20 cellular contexts compared by ENCODE assay signal in genomic region chr1:106787511-106787910, GRCh38.
DNase-seq lines count a peak whose midpoint lies in the region; ATAC-seq and TF ChIP-seq lines count a peak whose summit lies in the region.
"Had no signal": no experiment of that assay in that cellular context is flagged by ENCODE, and none has a peak within 500 bp of the region (broad histone marks: within the 10 kb centered on the region; RNA-seq: fewer than 3 reads in every experiment).

No MANE protein-coding gene starts in this region.

- 0 out of 2 replicates have a peak overlapping the region, but pooled peaks have one; percentile 1 for H2AFZ ChIP-seq in GM23338

- peak; percentile 28 for DNase-seq in A673 (ENCODE audit: low spot score)
- no peak for DNase-seq in GM23338 (ENCODE audit: low spot score)
- DNase-seq in SK-N-DZ (ENCODE audit: low spot score) = peak; percentile 75
- DNase-seq in retinal pigment epithelial cell (ENCODE audit: low read depth) = peak; percentile 89
- DNase-seq in coronary artery (ENCODE audit: low spot score) = no peak
- DNase-seq: 8988T; Calu3; CD8-positive, alpha-beta T cell; DMS 273 treated with DMSO at 0.1 percent for 48 hours; GDM1; GOT3; H7; HFFc6 had no signal

- H3F3A ChIP-seq in GM23338 (replicated peaks; ENCODE audit: low read depth) = no peaks in the 10 kb centered on the region

- no peak for ATAC-seq in GM23338
- no peak for ATAC-seq in HG03196 (IDR thresholded peaks at IDR 0.05; ENCODE audit: unreplicated experiment)
- no peak for ATAC-seq in HG03442 (IDR thresholded peaks at IDR 0.05; ENCODE audit: unreplicated experiment)
- ATAC-seq: CD8-positive, alpha-beta T cell; HCT116; HepG2 had no signal

- H3K9me3 ChIP-seq in A673 (ENCODE audit: low read depth, low read length, poor library complexity, severe bottlenecking) = no peaks in the 10 kb centered on the region
- H3K9me3 ChIP-seq: BLaER1 treated with 17β-estradiol and CSF1 and Interleukin-3, amounts not matched to agents 10 nM and 100 nM had no signal

- H3K9me2 ChIP-seq in GM23338 (ENCODE audit: insufficient read depth) = no peaks in the 10 kb centered on the region

- H3K27me3 Mint-ChIP-seq in GM23338 (ENCODE audit: insufficient read depth, low read depth, poor library complexity) = no peaks in the 10 kb centered on the region
- H3K27me3 Mint-ChIP-seq: B cell had no signal

- H3K27ac Mint-ChIP-seq in GM23338 = peak overlapping the region; percentile 22; the same call in 1 of the 2 replicates
- H3K27ac Mint-ChIP-seq: B cell; CD8-positive, alpha-beta T cell; HFFc6; IgD-negative memory B cell had no signal

- TF ChIP-seq CTCF in A673 (conservative IDR thresholded peaks at IDR 0.05; ENCODE audit: low read depth, low read length) (no peak), GM23338 (conservative IDR thresholded peaks at IDR 0.05; ENCODE audit: low read depth in 2 of 2) (no peak), retinal pigment epithelial cell (conservative IDR thresholded peaks at IDR 0.05; ENCODE audit: low read depth, low read length) (no peak), coronary artery (IDR thresholded peaks at IDR 0.05) (no peak)

- H3K4me3 ChIP-seq in A673 (ENCODE audit: low read depth, low read length, poor library complexity, severe bottlenecking) (no peak overlapping the region), GM23338 (no peak overlapping the region), retinal pigment epithelial cell (ENCODE audit: low read length) (no peak overlapping the region), coronary artery (no peak overlapping the region)
- H3K4me3 ChIP-seq: BLaER1 treated with 17β-estradiol and CSF1 and Interleukin-3, amounts not matched to agents 10 nM and 100 nM had no signal

- no peak overlapping the region for H3K4me3 Mint-ChIP-seq in GM23338
- H3K4me3 Mint-ChIP-seq: B cell; CD8-positive, alpha-beta T cell; HFFc6; IgD-negative memory B cell had no signal

- no peaks in the 10 kb centered on the region for H3K9me3 Mint-ChIP-seq in GM23338
- H3K9me3 Mint-ChIP-seq: IgD-negative memory B cell had no signal

- POLR2A ChIA-PET in A673 (lab: Charles Lee; ENCODE audit: low non-redundant PET) = no interaction called here

- H3K36me3 ChIP-seq in A673 (ENCODE audit: insufficient read depth, low read length, poor library complexity, severe bottlenecking) = no peaks in the 10 kb centered on the region
- no peaks in the 10 kb centered on the region for H3K36me3 ChIP-seq in GM23338 (ENCODE audit: insufficient read depth)
- H3K36me3 ChIP-seq: BLaER1 treated with 17β-estradiol and CSF1 and Interleukin-3, amounts not matched to agents 10 nM and 100 nM had no signal

- CTCF ChIA-PET in A673 (lab: Charles Lee) = no interaction called here

- intact Hi-C loops in A673 (cut with micrococcal nuclease; ENCODE audit: unreplicated experiment) = no loop called here

- no TSS peak for BruUV-seq in A673 (replicated peaks; lab: Mats Ljungman, UMichigan)

- H3K27me3 ChIP-seq in A673 (replicated peaks; ENCODE audit: insufficient read depth, low read depth, low read length, poor library complexity) = no peaks in the 10 kb centered on the region
- H3K27me3 ChIP-seq in GM23338 (ENCODE audit: insufficient read depth) = no peaks in the 10 kb centered on the region
- H3K27me3 ChIP-seq: BLaER1 treated with 17β-estradiol and CSF1 and Interleukin-3, amounts not matched to agents 10 nM and 100 nM had no signal

- H3K4me1 ChIP-seq in A673 (ENCODE audit: insufficient read depth, low read length, poor library complexity, severe bottlenecking) = peaks cover 2% of the 10 kb centered on the region
- no peaks in the 10 kb centered on the region for H3K4me1 ChIP-seq in GM23338 (ENCODE audit: insufficient read depth)
- H3K4me1 ChIP-seq: BLaER1 treated with 17β-estradiol and CSF1 and Interleukin-3, amounts not matched to agents 10 nM and 100 nM had no signal

- no peaks in the 10 kb centered on the region for H3K4me1 Mint-ChIP-seq in GM23338
- H3K4me1 Mint-ChIP-seq: B cell, IgD-negative memory B cell had no signal

- H3K36me3 Mint-ChIP-seq in GM23338 (ENCODE audit: low read depth) = no peaks in the 10 kb centered on the region
- H3K36me3 Mint-ChIP-seq: CD8-positive, alpha-beta T cell; IgD-negative memory B cell had no signal

- H3K27ac ChIP-seq in A673 (ENCODE audit: low read depth, low read length, poor library complexity, severe bottlenecking) (no peak overlapping the region), GM23338 (ENCODE audit: low read depth) (no peak overlapping the region), coronary artery (no peak overlapping the region)
- H3K27ac ChIP-seq: BLaER1 treated with 17β-estradiol and CSF1 and Interleukin-3, amounts not matched to agents 10 nM and 100 nM had no signal

- H4K20me1 ChIP-seq in GM23338 (replicated peaks; ENCODE audit: insufficient read depth) = no peaks in the 10 kb centered on the region
- H4K20me1 ChIP-seq: BLaER1 treated with 17β-estradiol and CSF1 and Interleukin-3, amounts not matched to agents 10 nM and 100 nM had no signal

- no peaks in the 10 kb centered on the region for H3K79me2 ChIP-seq in GM23338 (replicated peaks; ENCODE audit: insufficient read depth)

- no peak overlapping the region for H3K4me2 ChIP-seq in GM23338
- H3K4me2 ChIP-seq: BLaER1 treated with 17β-estradiol and CSF1 and Interleukin-3, amounts not matched to agents 10 nM and 100 nM had no signal

TF ChIP-seq in GM23338, 12 proteins besides CTCF, POLR2A, EP300 and RAD21 (continues in another document):
- TF ChIP-seq POLR2AphosphoS5 (IDR thresholded peaks at IDR 0.05; ENCODE audit: low read depth) (no peak), EZH2 (IDR thresholded peaks at IDR 0.05; ENCODE audit: low read depth, unreplicated experiment) (no peak), JUNB (IDR thresholded peaks at IDR 0.05; ENCODE audit: unreplicated experiment) (no peak), ZNF331 (CRISPR knock-in tag; IDR thresholded peaks at IDR 0.05; ENCODE audit: low read depth) (no peak), ZNF462 (CRISPR knock-in tag; IDR thresholded peaks at IDR 0.05) (no peak), NANOG (IDR thresholded peaks at IDR 0.05; ENCODE audit: borderline replicate concordance) (no peak), CREB1 (CRISPR knock-in tag; IDR thresholded peaks at IDR 0.05; ENCODE audit: low read depth) (no peak)

Comparison
In these comparisons a context has a peak if more than half of its experiments do, and no peak if none do; other contexts are left out.
1. DNase-seq: peak in A673 (single experiment), SK-N-DZ (single experiment) and retinal pigment epithelial cell (single experiment); none in GM23338 (single experiment) and coronary artery (single experiment).